In genomic region chr5:116880150-116880549, GRCh38 we compare ENCODE assay signal across 27 cellular contexts.
A peak's percentile ranks its signal among the peaks of the same experiment; 100 is the strongest.
DNase-seq lines count a peak whose midpoint lies in the region; ATAC-seq and TF ChIP-seq lines count a peak whose summit lies in the region.
"Had no signal": no experiment of that assay in that cellular context is flagged by ENCODE, and none has a peak within 500 bp of the region (broad histone marks: within the 10 kb centered on the region; RNA-seq: fewer than 3 reads in every experiment).

No MANE protein-coding gene starts in this region.

- no peak for TF ChIP-seq CTCF in thyroid gland (IDR thresholded peaks at IDR 0.05)

- H3K36me3 ChIP-seq in thyroid gland = no peaks in the 10 kb centered on the region
- H3K36me3 ChIP-seq: adrenal gland, lower lobe of right lung, pancreas, uterus had no signal

- ATAC-seq in GM18867 (IDR thresholded peaks at IDR 0.05; ENCODE audit: unreplicated experiment) (peak; percentile 67), GM21447 (IDR thresholded peaks at IDR 0.05; ENCODE audit: unreplicated experiment) (peak; percentile 78), HG03108 (IDR thresholded peaks at IDR 0.05; ENCODE audit: unreplicated experiment) (peak; percentile 77), HG02840 (IDR thresholded peaks at IDR 0.05; ENCODE audit: low FRiP score, unreplicated experiment) (no peak), GM19395 (IDR thresholded peaks at IDR 0.05; ENCODE audit: unreplicated experiment) (no peak)
- ATAC-seq: lower lobe of right lung, mucosa of descending colon, pancreas, SK-N-SH treated with all-trans-retinoic acid at 6 μM for 48 hours had no signal

- peak; percentile 63 to 69 for DNase-seq in thyroid gland
- DNase-seq in stimulated activated naive CD4-positive, alpha-beta T cell (lab: John Stamatoyannopoulos, UW) = no peak
- DNase-seq: activated CD4-positive, alpha-beta T cell treated with anti-CD3 and anti-CD28 coated beads for 48 hours; activated naive CD4-positive, alpha-beta T cell treated with Interleukin-2 at 50 U/mL for 16 hours; activated T-cell treated with anti-CD3 and anti-CD28 coated beads, Interleukin-2, amount 50 U/mL, for 24 hours; adrenal gland; C1 segment of cervical spinal cord; EL; glutamatergic neuron; HFFc6; kidney; lower lobe of right lung; mucosa of descending colon; NCI-H1105 treated with DMSO at 0.1 percent for 48 hours; NCI-H2029; NCI-H226; NCI-H82; pancreas; substantia nigra; uterus had no signal

- H3K4me1 ChIP-seq in thyroid gland = peaks cover 20 to 22% of the 10 kb centered on the region in 2 donors
- H3K4me1 ChIP-seq: adrenal gland, lower lobe of right lung, pancreas, uterus had no signal

- peak overlapping the region in 2 of 3 donors; percentile 0 to 18 for H3K27ac ChIP-seq in thyroid gland
- H3K27ac ChIP-seq: adrenal gland, lower lobe of right lung, pancreas, uterus, VCaP had no signal

- H3K4me3 ChIP-seq in thyroid gland (replicated peaks in 1 of 3) = no peak overlapping the region
- H3K4me3 ChIP-seq: adrenal gland, lower lobe of right lung, mucosa of descending colon, pancreas, uterus had no signal

- no peaks in the 10 kb centered on the region for H3K9me3 ChIP-seq in thyroid gland
- H3K9me3 ChIP-seq: adrenal gland, lower lobe of right lung, mucosa of descending colon, pancreas, uterus had no signal

- no peaks in the 10 kb centered on the region for H3K27me3 ChIP-seq in thyroid gland
- H3K27me3 ChIP-seq: adrenal gland, pancreas, uterus had no signal

- intact Hi-C loops in thyroid gland (cut with DNase I) = loop anchor here (10.0 kb wide), 1 partner anchor 55 kb away; no protein-coding TSS in a partner anchor

- TF ChIP-seq POLR2A in thyroid gland (IDR thresholded peaks at IDR 0.05) = no peak

Comparison
In these comparisons a context has a peak if more than half of its experiments do, and no peak if none do; other contexts are left out.
1. ATAC-seq: peak in GM18867 (single experiment), GM21447 (single experiment) and HG03108 (single experiment); none in HG02840 (single experiment) and GM19395 (single experiment).
2. DNase-seq: peak in thyroid gland (2 of 2); none in stimulated activated naive CD4-positive, alpha-beta T cell (0 of 6).